ENCODE assay signal across 1 cellular context in the genomic region with DNA sequence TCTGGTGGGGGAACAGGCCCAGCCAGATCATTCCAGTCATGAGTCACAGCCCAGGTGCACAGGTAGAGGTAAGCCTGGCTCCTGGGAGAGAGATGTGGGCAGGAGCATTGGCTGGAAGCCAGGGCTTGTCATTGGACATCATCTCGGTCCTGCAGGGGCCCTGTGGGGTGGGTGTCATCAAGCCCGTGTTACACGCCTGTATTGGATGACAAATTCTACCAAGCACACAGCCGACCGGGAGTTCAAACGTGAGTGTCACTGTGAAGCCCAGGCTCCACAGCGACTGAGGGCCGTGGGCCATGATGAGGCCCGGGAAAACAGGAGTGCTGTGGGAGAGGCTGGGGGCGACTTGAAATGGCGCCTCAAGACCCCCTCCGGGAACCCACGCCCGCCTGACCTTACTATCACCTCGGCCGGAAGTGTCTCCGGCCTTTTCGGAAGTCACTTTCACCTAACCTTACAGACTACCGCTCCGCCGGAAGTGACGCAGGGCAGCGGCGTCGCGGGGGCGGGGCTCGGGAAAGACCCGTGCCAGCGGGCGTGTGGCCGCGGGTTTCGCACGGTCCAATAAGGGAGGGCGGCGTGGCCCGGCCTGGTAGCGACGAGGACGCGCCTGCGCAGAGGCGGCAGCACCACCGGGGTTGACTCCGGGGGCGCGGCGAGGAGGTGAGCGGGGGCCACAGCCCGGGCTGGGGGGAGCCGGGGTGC.
TF ChIP-seq lines count a peak whose summit lies in the region.

FKBP2 (plus strand) TSS at position 629 of the 708 bp plus-strand sequence. CDS start 1,293 bp downstream, outside the sequence.

TF ChIP-seq in K562, 482 proteins besides CTCF, POLR2A, EP300 and RAD21 (continued from another document and continues in another):
- peak; percentile 90 for TF ChIP-seq AFF4 (CRISPR knock-in tag; IDR thresholded peaks at IDR 0.05)
- TF ChIP-seq, protein P1, sequence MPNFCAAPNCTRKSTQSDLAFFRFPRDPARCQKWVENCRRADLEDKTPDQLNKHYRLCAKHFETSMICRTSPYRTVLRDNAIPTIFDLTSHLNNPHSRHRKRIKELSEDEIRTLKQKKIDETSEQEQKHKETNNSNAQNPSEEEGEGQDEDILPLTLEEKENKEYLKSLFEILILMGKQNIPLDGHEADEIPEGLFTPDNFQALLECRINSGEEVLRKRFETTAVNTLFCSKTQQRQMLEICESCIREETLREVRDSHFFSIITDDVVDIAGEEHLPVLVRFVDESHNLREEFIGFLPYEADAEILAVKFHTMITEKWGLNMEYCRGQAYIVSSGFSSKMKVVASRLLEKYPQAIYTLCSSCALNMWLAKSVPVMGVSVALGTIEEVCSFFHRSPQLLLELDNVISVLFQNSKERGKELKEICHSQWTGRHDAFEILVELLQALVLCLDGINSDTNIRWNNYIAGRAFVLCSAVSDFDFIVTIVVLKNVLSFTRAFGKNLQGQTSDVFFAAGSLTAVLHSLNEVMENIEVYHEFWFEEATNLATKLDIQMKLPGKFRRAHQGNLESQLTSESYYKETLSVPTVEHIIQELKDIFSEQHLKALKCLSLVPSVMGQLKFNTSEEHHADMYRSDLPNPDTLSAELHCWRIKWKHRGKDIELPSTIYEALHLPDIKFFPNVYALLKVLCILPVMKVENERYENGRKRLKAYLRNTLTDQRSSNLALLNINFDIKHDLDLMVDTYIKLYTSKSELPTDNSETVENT (CRISPR knock-in tag; IDR thresholded peaks at IDR 0.05), result peak; percentile 52
- TF ChIP-seq HDAC2 (IDR thresholded peaks at IDR 0.05), result 0 out of 2 replicates have a peak, but pooled peaks have one; percentile 26
- TF ChIP-seq, protein P2, sequence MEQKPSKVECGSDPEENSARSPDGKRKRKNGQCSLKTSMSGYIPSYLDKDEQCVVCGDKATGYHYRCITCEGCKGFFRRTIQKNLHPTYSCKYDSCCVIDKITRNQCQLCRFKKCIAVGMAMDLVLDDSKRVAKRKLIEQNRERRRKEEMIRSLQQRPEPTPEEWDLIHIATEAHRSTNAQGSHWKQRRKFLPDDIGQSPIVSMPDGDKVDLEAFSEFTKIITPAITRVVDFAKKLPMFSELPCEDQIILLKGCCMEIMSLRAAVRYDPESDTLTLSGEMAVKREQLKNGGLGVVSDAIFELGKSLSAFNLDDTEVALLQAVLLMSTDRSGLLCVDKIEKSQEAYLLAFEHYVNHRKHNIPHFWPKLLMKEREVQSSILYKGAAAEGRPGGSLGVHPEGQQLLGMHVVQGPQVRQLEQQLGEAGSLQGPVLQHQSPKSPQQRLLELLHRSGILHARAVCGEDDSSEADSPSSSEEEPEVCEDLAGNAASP (IDR thresholded peaks at IDR 0.05), result no peak
- peak; percentile 61 for TF ChIP-seq BRD9 (IDR thresholded peaks at IDR 0.05; ENCODE audit: low read depth, partially characterized antibody)
- no peak for TF ChIP-seq RBM22 (IDR thresholded peaks at IDR 0.05; ENCODE audit: low read depth, low read length, poor library complexity, severe bottlenecking)
- TF ChIP-seq PML (IDR thresholded peaks at IDR 0.05; ENCODE audit: low read length), result peak; percentile 89
- TF ChIP-seq ZHX1 (conservative IDR thresholded peaks at IDR 0.05; ENCODE audit: low read length), result no peak
- TF ChIP-seq HMGN3 (IDR thresholded peaks at IDR 0.05; ENCODE audit: borderline replicate concordance, extremely low read depth, insufficient read length, low read depth, low read length), result peak; percentile 90
- TF ChIP-seq ZNF592 (IDR thresholded peaks at IDR 0.05), result peak; percentile 51; the same call in 1 of the 2 replicates
- no peak for TF ChIP-seq MAFK (IDR thresholded peaks at IDR 0.05; ENCODE audit: low read length)
- TF ChIP-seq, protein P3, sequence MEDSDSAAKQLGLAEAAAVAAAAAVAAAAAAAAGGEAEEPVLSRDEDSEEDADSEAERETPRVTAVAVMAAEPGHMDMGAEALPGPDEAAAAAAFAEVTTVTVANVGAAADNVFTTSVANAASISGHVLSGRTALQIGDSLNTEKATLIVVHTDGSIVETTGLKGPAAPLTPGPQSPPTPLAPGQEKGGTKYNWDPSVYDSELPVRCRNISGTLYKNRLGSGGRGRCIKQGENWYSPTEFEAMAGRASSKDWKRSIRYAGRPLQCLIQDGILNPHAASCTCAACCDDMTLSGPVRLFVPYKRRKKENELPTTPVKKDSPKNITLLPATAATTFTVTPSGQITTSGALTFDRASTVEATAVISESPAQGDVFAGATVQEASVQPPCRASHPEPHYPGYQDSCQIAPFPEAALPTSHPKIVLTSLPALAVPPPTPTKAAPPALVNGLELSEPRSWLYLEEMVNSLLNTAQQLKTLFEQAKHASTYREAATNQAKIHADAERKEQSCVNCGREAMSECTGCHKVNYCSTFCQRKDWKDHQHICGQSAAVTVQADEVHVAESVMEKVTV (CRISPR knock-in tag; IDR thresholded peaks at IDR 0.05), result no peak; the same call in 1 of the 2 replicates
- peak; percentile 96 for TF ChIP-seq TBP (optimal IDR thresholded peaks at IDR 0.05; ENCODE audit: low read depth, low read length)
- no peak for TF ChIP-seq WHSC1 (IDR thresholded peaks at IDR 0.05; ENCODE audit: low read length)
- peak; percentile 26 for TF ChIP-seq NFYB (IDR thresholded peaks at IDR 0.05; ENCODE audit: extremely low read depth, insufficient read length)
- TF ChIP-seq ZNF696 (CRISPR knock-in tag; conservative IDR thresholded peaks at IDR 0.05), result 0 out of 2 replicates have a peak, but pooled peaks have one; percentile 56
- peak; percentile 93 for TF ChIP-seq CREB1 (IDR thresholded peaks at IDR 0.05)
- TF ChIP-seq CREB1 (CRISPR knock-in tag; IDR thresholded peaks at IDR 0.05), result peak; percentile 95
- peak; percentile 32; the same call in 1 of the 2 replicates for TF ChIP-seq ZBTB33 (CRISPR knock-in tag; IDR thresholded peaks at IDR 0.05)
- TF ChIP-seq ELF1 (tag; IDR thresholded peaks at IDR 0.05), result peak; percentile 76
